8 cellular contexts compared by ENCODE assay signal in the genomic region with DNA sequence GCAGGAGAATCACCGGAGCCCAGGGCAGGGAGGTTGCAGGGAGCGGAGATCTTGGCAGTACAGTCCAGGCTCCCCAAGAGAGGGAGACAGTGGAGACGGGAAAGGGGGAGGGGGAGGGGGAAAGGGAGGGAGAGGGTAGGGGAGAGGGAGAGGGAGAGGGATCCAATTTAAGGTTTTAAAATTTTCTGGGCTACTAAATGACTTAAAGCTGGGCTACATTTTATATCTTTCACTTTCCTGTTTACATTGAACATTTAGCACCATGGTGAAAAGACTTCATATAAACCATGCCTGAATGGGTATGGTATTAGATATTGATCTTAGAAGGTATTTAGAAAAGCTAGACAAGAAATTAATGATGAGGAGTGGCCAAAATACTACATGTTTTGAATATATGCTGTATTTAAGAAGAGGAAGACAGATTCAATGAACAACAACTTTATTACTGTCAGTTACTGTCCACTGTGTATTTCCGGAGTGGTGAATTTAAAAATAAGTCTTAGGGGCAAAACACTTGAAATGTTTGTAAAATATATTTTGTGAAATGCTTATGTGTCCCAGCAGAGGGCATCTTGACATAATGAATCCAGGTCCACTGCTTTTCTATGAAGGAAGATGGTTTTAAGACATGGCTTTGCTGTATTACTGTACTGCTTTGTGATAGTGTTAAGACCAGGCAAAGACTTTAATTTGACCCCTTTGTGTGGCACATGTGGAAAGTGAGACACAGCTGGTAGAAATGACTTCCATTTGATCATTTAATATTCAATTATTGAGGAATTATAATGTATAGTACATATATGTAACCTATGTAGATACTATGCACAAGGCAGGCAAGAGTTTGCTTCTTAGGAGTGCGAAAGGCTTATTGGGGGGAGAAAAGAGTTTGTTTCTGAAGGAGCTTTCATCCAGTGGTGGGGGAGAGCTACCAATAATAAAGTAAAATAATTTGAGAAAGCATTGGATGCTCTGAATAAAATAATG. TPM values are rescaled to one million over a fixed set of nuclear protein-coding genes. Genes with fewer than 3 reads are reported as not detected.
DNase-seq lines count a peak whose midpoint lies in the region; ATAC-seq and TF ChIP-seq lines count a peak whose summit lies in the region.

No MANE protein-coding gene starts in this region.

- H3K4me3 ChIP-seq in BJ (ENCODE audit: low read depth, low read length) (no peak overlapping the region), body of pancreas (no peak overlapping the region), MG63 (no peak overlapping the region)

- H3K9me3 ChIP-seq in body of pancreas: peaks cover 0 to 7% (median 0%) of the 10 kb centered on the region in 3 donors
- H3K9me3 ChIP-seq in MG63: peaks cover 10% of the 10 kb centered on the region

- H3K4me1 ChIP-seq in body of pancreas: no peaks in the 10 kb centered on the region

- POLR2A ChIA-PET in BJ (lab: Charles Lee): no interaction called here

- H3K27me3 ChIP-seq in BJ (ENCODE audit: control insufficient read depth, insufficient read depth, low read length) (no peaks in the 10 kb centered on the region), body of pancreas (no peaks in the 10 kb centered on the region), MG63 (no peaks in the 10 kb centered on the region)

- CTCF ChIA-PET in BJ (lab: Yijun Ruan, JAX): interaction anchor here (0.6 to 3.4 kb wide), 16 partner anchors 8 to 351 kb away, joined by 3 to 45 read pairs (median 6); no protein-coding TSS in a partner anchor

- DNase-seq in BJ (ENCODE audit: low read depth) (peak; percentile 28), H4 (ENCODE audit: low spot score) (peak; percentile 69), NCI-H345 (lab: John Stamatoyannopoulos, UW) (peak; percentile 50), body of pancreas (no peak), left lobe of liver (ENCODE audit: low spot score) (no peak), MG63 (no peak)

- intact Hi-C loops in body of pancreas (cut with DNase I): loop anchor here (10.0 kb wide), 2 partner anchors 160 to 350 kb away; no protein-coding TSS in a partner anchor

- no peak for TF ChIP-seq POLR2A in body of pancreas (IDR thresholded peaks at IDR 0.05)

- H3K36me3 ChIP-seq in BJ (ENCODE audit: control insufficient read depth, insufficient read depth, low read length) (peaks cover 2% of the 10 kb centered on the region), body of pancreas (replicated peaks in 1 of 2; ENCODE audit: insufficient read depth in 1 of 2, low read depth in 2 of 2) (peaks cover 0 to 4% of the 10 kb centered on the region in 2 donors), MG63 (peaks cover 24% of the 10 kb centered on the region)

- WGBS in body of pancreas, 2 donors: 70 to 80% methylated on average over 5 of the region's 5 CpGs

- peak; percentile 30 for ATAC-seq in body of pancreas
- peak; percentile 68 for ATAC-seq in left lobe of liver
- ATAC-seq in HG02981 (IDR thresholded peaks at IDR 0.05; ENCODE audit: unreplicated experiment): no peak
- no peak for ATAC-seq in GM18873 (IDR thresholded peaks at IDR 0.05; ENCODE audit: low FRiP score, unreplicated experiment)

- TF ChIP-seq CTCF in BJ (IDR thresholded peaks at IDR 0.05; ENCODE audit: insufficient read depth, low read depth, low read length): peak; percentile 61
- peak in 6 of 7 experiments; percentile 10 to 62 (median 52) for TF ChIP-seq CTCF in body of pancreas (IDR thresholded peaks at IDR 0.05)

- no peak overlapping the region for H3K27ac ChIP-seq in body of pancreas

RNA-seq across cellular contexts. Expression of gene NRF1, which starts 52.8 kb away (rescaled TPM):
- polyA plus RNA-seq in BJ (2011; rRNA removed): 13.0 and 13.3 TPM in 2 replicates
- polyA minus RNA-seq in BJ (2011; rRNA and poly(A)+ RNA removed): 18.9 and 23.0 TPM in 2 replicates
- 13.9 and 16.9 TPM in 2 replicates for total RNA-seq in H4 (2014; rRNA removed; shearing (Covaris generic))
- total RNA-seq in body of pancreas (10 to 100 TPM; 10.1 to 11.9 TPM), left lobe of liver (4.5 TPM)
- total RNA-seq in MG63 (2014; rRNA removed; shearing (Covaris generic); ENCODE audit: low replicate concordance): 8.1 and 14.2 TPM in 2 replicates

Comparison
In these comparisons a context has a peak if more than half of its experiments do, and no peak if none do; other contexts are left out.
1. DNase-seq: peak in BJ (single experiment), H4 (single experiment) and NCI-H345 (single experiment); none in body of pancreas (0 of 4), left lobe of liver (single experiment) and MG63 (single experiment).
2. ATAC-seq: peak in body of pancreas (single experiment) and left lobe of liver (single experiment); none in HG02981 (single experiment) and GM18873 (single experiment).